Comparison of ENCODE assay signal across 24 cellular contexts in the genomic region with DNA sequence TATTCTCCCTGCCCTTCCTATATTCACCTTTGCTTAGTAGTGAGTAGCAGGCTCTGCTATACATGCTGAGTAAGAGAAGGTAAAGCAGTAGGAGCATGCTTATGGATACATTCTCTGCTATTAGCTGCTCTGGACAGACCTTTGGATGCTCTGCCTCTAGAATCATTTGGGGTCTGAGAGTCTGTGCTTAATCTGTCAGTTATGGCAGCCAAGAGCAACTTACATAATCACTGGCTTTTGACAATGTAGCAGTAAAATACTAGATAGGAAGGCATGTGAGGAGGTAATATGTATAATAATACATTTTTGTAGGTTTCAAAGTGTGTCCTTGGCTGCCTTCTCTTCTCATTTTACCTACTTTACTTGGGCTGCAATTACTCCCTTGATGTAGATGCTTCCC.
"Had no signal": no experiment of that assay in that cellular context is flagged by ENCODE, and none has a peak within 500 bp of the region (broad histone marks: within the 10 kb centered on the region; RNA-seq: fewer than 3 reads in every experiment).

No MANE protein-coding gene starts in this region.

- DNase-seq: natural killer cell; occipital lobe; ovary; posterior cingulate gyrus; psoas muscle; right cardiac atrium; right lobe of liver; sigmoid colon; small intestine; stimulated activated CD4-positive, alpha-beta T cell treated with anti-CD3 and anti-CD28 coated beads, Interleukin-15, amount 100 ng/mL, for 24 hours; stimulated activated CD4-positive, alpha-beta T cell treated with anti-CD3 and anti-CD28 coated beads, Interleukin-2, amount 100 ng/mL, for 24 hours; stimulated activated CD4-positive, alpha-beta T cell treated with anti-CD3 and anti-CD28 coated beads, Interleukin-2, amount 100 ng/mL, for 48 hours; stimulated activated CD4-positive, alpha-beta T cell treated with anti-CD3 and anti-CD28 coated beads, Interleukin-4, amount 100 ng/mL, for 24 hours; stimulated activated naive B cell treated with anti-CD40 and anti-IgM and Interleukin-4, amounts not matched to agents 10 μg/mL and 1 μg/mL and 100 μg/mL, for 72 hours; stimulated activated naive CD4-positive, alpha-beta T cell treated with Interleukin-2 at 50 U/mL for 16 hours; stomach; thyroid gland; trophoblast cell; upper lobe of left lung had no signal

- FAIRE-seq: small intestine, urothelium cell line had no signal

- H3K4me3 ChIP-seq: neural progenitor cell, ovary, psoas muscle, right lobe of liver, sigmoid colon, stomach, thoracic aorta, thyroid gland, tibial nerve, upper lobe of left lung, vagina had no signal
